ENCODE assay signal across 8 cellular contexts in genomic region chr10:84424731-84425165, GRCh38.
A peak's percentile ranks its signal among the peaks of the same experiment; 100 is the strongest.
DNase-seq lines count a peak whose midpoint lies in the region; FAIRE-seq and TF ChIP-seq lines count a peak whose summit lies in the region.

No MANE protein-coding gene starts in this region.

- FAIRE-seq in bronchial epithelial cell (lab: Jason Lieb, UNC): peak; percentile 43
- peak; percentile 43 for FAIRE-seq in islet of Langerhans (lab: Jason Lieb, UNC)

- no peak for TF ChIP-seq CTCF in bronchial epithelial cell (IDR thresholded peaks at IDR 0.05; ENCODE audit: insufficient read depth, low read length, severe bottlenecking)

- peak; percentile 10 for DNase-seq in stimulated activated CD4-positive, alpha-beta T cell treated with anti-CD3 and anti-CD28 coated beads, Interleukin-1b, Interleukin-23, amount 100 ng/mL, for 48 hours
- DNase-seq in stimulated activated CD4-positive, alpha-beta T cell treated with anti-CD3 and anti-CD28 coated beads, Interleukin-2, amount 100 ng/mL, for 48 hours: no peak
- DNase-seq in NCI-H446 (lab: John Stamatoyannopoulos, UW): peak; percentile 21 to 44
- peak; percentile 94 for DNase-seq in bronchial epithelial cell (ENCODE audit: low read depth)
- peak; percentile 90 for DNase-seq in skeletal muscle cell (ENCODE audit: low read depth)
- DNase-seq in SIG-M5 treated with dmso at 0.1 percent for 504 hours (lab: John Stamatoyannopoulos, UW; ENCODE audit: unreplicated experiment): no peak
- no peak for DNase-seq in NCI-H345 treated with DMSO at 0.1 percent for 48 hours (lab: John Stamatoyannopoulos, UW; ENCODE audit: unreplicated experiment)

- H3K36me3 ChIP-seq in bronchial epithelial cell (ENCODE audit: control insufficient read depth, insufficient read depth, low read length): no peaks in the 10 kb centered on the region

- no peaks in the 10 kb centered on the region for H3K27me3 ChIP-seq in bronchial epithelial cell (ENCODE audit: control insufficient read depth, insufficient read depth, low read length)

- H3K4me3 ChIP-seq in bronchial epithelial cell (ENCODE audit: low read depth, low read length) (no peak overlapping the region), skeletal muscle cell (ENCODE audit: low read depth, low read length) (peak overlapping the region; percentile 27)

Comparison
In these comparisons a context has a peak if more than half of its experiments do, and no peak if none do; other contexts are left out.
1. DNase-seq: peak in stimulated activated CD4-positive, alpha-beta T cell treated with anti-CD3 and anti-CD28 coated beads, Interleukin-1b, Interleukin-23, amount 100 ng/mL, for 48 hours (single experiment), NCI-H446 (2 of 2), bronchial epithelial cell (single experiment) and skeletal muscle cell (single experiment); none in stimulated activated CD4-positive, alpha-beta T cell treated with anti-CD3 and anti-CD28 coated beads, Interleukin-2, amount 100 ng/mL, for 48 hours (0 of 2), SIG-M5 treated with dmso at 0.1 percent for 504 hours (single experiment) and NCI-H345 treated with DMSO at 0.1 percent for 48 hours (single experiment).